30 cellular contexts compared by ENCODE assay signal in the genomic region with DNA sequence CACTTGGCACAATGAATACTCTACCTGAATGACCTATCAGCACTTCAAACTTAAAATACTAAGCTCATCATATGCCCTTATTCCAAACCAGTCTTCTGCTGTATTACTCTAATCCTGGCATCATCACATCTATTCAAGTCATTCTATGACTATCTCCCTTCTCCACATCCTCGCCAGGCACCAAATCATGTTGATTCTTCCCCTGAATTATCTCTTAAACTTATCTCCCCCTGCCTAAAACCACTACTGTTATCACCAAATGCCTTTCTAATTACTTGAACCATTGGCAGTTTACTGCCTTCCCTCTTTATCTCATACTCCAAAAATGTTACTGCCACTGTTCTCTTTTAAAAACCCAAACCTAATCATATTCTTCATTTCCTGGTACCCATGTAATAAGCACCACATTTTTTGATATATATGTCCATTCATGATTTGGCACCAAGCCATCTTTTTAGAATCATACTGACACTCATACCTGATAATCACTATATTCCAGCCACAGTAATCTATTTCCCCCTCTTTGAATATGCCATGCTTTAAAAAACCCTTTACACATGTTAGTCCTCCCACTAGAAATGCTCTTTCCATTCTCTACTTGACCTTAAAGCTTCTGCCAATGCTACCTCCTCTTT.
"Had no signal": no experiment of that assay in that cellular context is flagged by ENCODE, and none has a peak within 500 bp of the region (broad histone marks: within the 10 kb centered on the region; RNA-seq: fewer than 3 reads in every experiment).

No MANE protein-coding gene starts in this region.

- H3K9me3 Mint-ChIP-seq: activated CD4-positive, alpha-beta T cell treated with anti-CD3 and anti-CD28 coated beads, Interleukin-2, amount 10 ng/mL, durations not matched to agents 7 days and 5 days; activated naive CD8-positive, alpha-beta T cell treated with anti-CD3 and anti-CD28 coated beads, Interleukin-2, amount 50 U/mL, for 24 hours; activated T-helper 1 cell treated with anti-CD3 and anti-CD28 coated beads, Interleukin-12 subunit alpha, Interleukin-12 subunit beta, Interleukin-2, Interleukin-4 antibody, amounts not matched to agents 30 ng/mL and 10 ng/mL and 1 ng/mL, durations not matched to agents 14 hours and 24 hours and 36 hours; brain; effector memory CD8-positive, alpha-beta T cell; natural killer cell; T-helper 1 cell treated with Interleukin-12 subunit alpha and Interleukin-12 subunit beta and Interleukin-4 antibody, amounts not matched to agents 30 μg/mL and 1 μg/mL, for 36 hours; type B pancreatic cell had no signal

- H3K36me3 ChIP-seq: esophagus muscularis mucosa, heart left ventricle, spleen, thoracic aorta, WERI-Rb-1 had no signal

- ATAC-seq: activated CD8-positive, alpha-beta T cell treated with anti-CD3 and anti-CD28 coated beads, Interleukin-2, amount 10 ng/mL, durations not matched to agents 7 days and 5 days; activated naive CD8-positive, alpha-beta T cell treated with anti-CD3 and anti-CD28 coated beads, Interleukin-2, amount 50 U/mL, for 24 hours; effector memory CD8-positive, alpha-beta T cell; heart left ventricle; left ventricle myocardium superior; natural killer cell had no signal

- H3K27me3 ChIP-seq: esophagus muscularis mucosa, heart left ventricle, spleen had no signal

- H3K27me3 Mint-ChIP-seq: activated CD4-positive, alpha-beta T cell treated with anti-CD3 and anti-CD28 coated beads, Interleukin-2, amount 10 ng/mL, durations not matched to agents 7 days and 5 days; activated naive CD8-positive, alpha-beta T cell treated with anti-CD3 and anti-CD28 coated beads, Interleukin-2, amount 50 U/mL, for 24 hours; brain; effector memory CD8-positive, alpha-beta T cell; progenitor cell of endocrine pancreas; type B pancreatic cell had no signal

- H3K4me3 ChIP-seq: esophagus muscularis mucosa, heart left ventricle, spleen, thoracic aorta had no signal

- H3K27ac Mint-ChIP-seq: activated CD4-positive, alpha-beta T cell treated with anti-CD3 and anti-CD28 coated beads, Interleukin-2, amount 10 ng/mL, durations not matched to agents 7 days and 5 days; activated CD8-positive, alpha-beta T cell treated with anti-CD3 and anti-CD28 coated beads, Interleukin-2, amount 10 ng/mL, durations not matched to agents 7 days and 5 days; activated naive CD8-positive, alpha-beta T cell treated with anti-CD3 and anti-CD28 coated beads, Interleukin-2, amount 50 U/mL, for 24 hours; activated T-helper 1 cell treated with anti-CD3 and anti-CD28 coated beads, Interleukin-12 subunit alpha, Interleukin-12 subunit beta, Interleukin-2, Interleukin-4 antibody, amounts not matched to agents 30 ng/mL and 10 ng/mL and 1 ng/mL, durations not matched to agents 14 hours and 24 hours and 36 hours; brain; effector memory CD8-positive, alpha-beta T cell; natural killer cell; progenitor cell of endocrine pancreas; T-helper 1 cell treated with Interleukin-12 subunit alpha and Interleukin-12 subunit beta and Interleukin-4 antibody, amounts not matched to agents 30 μg/mL and 1 μg/mL, for 36 hours; type B pancreatic cell had no signal

- H3K27ac ChIP-seq: esophagus muscularis mucosa, heart left ventricle, spleen, thoracic aorta, WERI-Rb-1 had no signal

- H3K9me3 ChIP-seq: esophagus muscularis mucosa, heart left ventricle, spleen, thoracic aorta had no signal

- H3K4me1 Mint-ChIP-seq: activated CD4-positive, alpha-beta T cell treated with anti-CD3 and anti-CD28 coated beads, Interleukin-2, amount 10 ng/mL, durations not matched to agents 7 days and 5 days; activated naive CD8-positive, alpha-beta T cell treated with anti-CD3 and anti-CD28 coated beads, Interleukin-2, amount 50 U/mL, for 24 hours had no signal

- FAIRE-seq: colon, endothelial cell of umbilical vein, islet of Langerhans had no signal

- DNase-seq: activated CD4-positive, alpha-beta T cell treated with anti-CD3 and anti-CD28 coated beads, Interleukin-2, amount 10 ng/mL, durations not matched to agents 7 days and 5 days; activated CD4-positive, CD25-positive, alpha-beta regulatory T cell treated with anti-CD3 and anti-CD28 coated beads, Interleukin-2, amount 50 U/mL, for 72 hours; activated CD8-positive, alpha-beta T cell treated with anti-CD3 and anti-CD28 coated beads, Interleukin-2, amount 10 ng/mL, durations not matched to agents 7 days and 5 days; activated gamma-delta T cell; activated naive CD4-positive, alpha-beta T cell treated with anti-CD3 and anti-CD28 coated beads, Interleukin-2, amount 50 U/mL, for 16 hours; activated naive CD8-positive, alpha-beta T cell treated with anti-CD3 and anti-CD28 coated beads, Interleukin-2, amount 50 U/mL, for 24 hours; anterior cingulate cortex; caudate nucleus; effector memory CD8-positive, alpha-beta T cell; heart left ventricle; left ventricle myocardium superior; mammary epithelial cell; midbrain; natural killer cell; retina; spleen; stimulated activated CD4-positive, alpha-beta T cell treated with anti-CD3 and anti-CD28 coated beads, Interleukin-4, amount 100 ng/mL, for 1 hour; stimulated activated naive CD4-positive, alpha-beta T cell; T1000; WERI-Rb-1 had no signal

- H3K4me3 Mint-ChIP-seq: activated CD4-positive, alpha-beta T cell treated with anti-CD3 and anti-CD28 coated beads, Interleukin-2, amount 10 ng/mL, durations not matched to agents 7 days and 5 days; activated CD8-positive, alpha-beta T cell treated with anti-CD3 and anti-CD28 coated beads, Interleukin-2, amount 10 ng/mL, durations not matched to agents 7 days and 5 days; activated naive CD8-positive, alpha-beta T cell treated with anti-CD3 and anti-CD28 coated beads, Interleukin-2, amount 50 U/mL, for 24 hours; activated T-helper 1 cell treated with anti-CD3 and anti-CD28 coated beads, Interleukin-12 subunit alpha, Interleukin-12 subunit beta, Interleukin-2, Interleukin-4 antibody, amounts not matched to agents 30 ng/mL and 10 ng/mL and 1 ng/mL, durations not matched to agents 14 hours and 24 hours and 36 hours; brain; effector memory CD8-positive, alpha-beta T cell; natural killer cell; T-helper 1 cell treated with Interleukin-12 subunit alpha and Interleukin-12 subunit beta and Interleukin-4 antibody, amounts not matched to agents 30 μg/mL and 1 μg/mL, for 36 hours; type B pancreatic cell had no signal

- H3K36me3 Mint-ChIP-seq: natural killer cell, type B pancreatic cell had no signal
